Comparison of ENCODE assay signal across 17 cellular contexts in genomic region chr4:120132935-120133334, GRCh38.
DNase-seq lines count a peak whose midpoint lies in the region; ATAC-seq, FAIRE-seq and TF ChIP-seq lines count a peak whose summit lies in the region.
"Had no signal": no experiment of that assay in that cellular context is flagged by ENCODE, and none has a peak within 500 bp of the region (broad histone marks: within the 10 kb centered on the region; RNA-seq: fewer than 3 reads in every experiment).

No MANE protein-coding gene starts in this region.

- peak overlapping the region; percentile 3 for H2AFZ ChIP-seq in neural progenitor cell (replicated peaks)

- no peak overlapping the region for H3K4me3 ChIP-seq in bronchial epithelial cell (ENCODE audit: low read depth, low read length)
- no peak overlapping the region for H3K4me3 ChIP-seq in neural progenitor cell

- TF ChIP-seq CTCF in bronchial epithelial cell (IDR thresholded peaks at IDR 0.05; ENCODE audit: insufficient read depth, low read length, severe bottlenecking) (no peak), neural progenitor cell (IDR thresholded peaks at IDR 0.05) (no peak)

- ATAC-seq in activated naive CD4-positive, alpha-beta T cell treated with anti-CD3 and anti-CD28 coated beads, Interleukin-2, amount 50 U/mL, for 72 hours: no peak
- ATAC-seq in HG03520 (IDR thresholded peaks at IDR 0.05; ENCODE audit: unreplicated experiment): no peak

- H3F3A ChIP-seq in neural progenitor cell (ENCODE audit: low read depth): no peaks in the 10 kb centered on the region

- H3K36me3 ChIP-seq in bronchial epithelial cell (ENCODE audit: control insufficient read depth, insufficient read depth, low read length) (no peaks in the 10 kb centered on the region), neural progenitor cell (no peaks in the 10 kb centered on the region)

- H3K27me3 Mint-ChIP-seq in neural progenitor cell (ENCODE audit: insufficient read depth, low read depth): peaks cover 2% of the 10 kb centered on the region
- H3K27me3 Mint-ChIP-seq: stimulated activated naive CD8-positive, alpha-beta T cell treated with anti-CD3 and anti-CD28 coated beads, Interleukin-15, Interleukin-2, amounts not matched to agents 100 ng/mL and 50 ng/mL, for 24 hours had no signal

- DNase-seq in NOMO-1 (lab: John Stamatoyannopoulos, UW; ENCODE audit: unreplicated experiment in 2 of 2): peak; percentile 22 to 46
- no peak for DNase-seq in NOMO-1 treated with dmso at 0.1 percent for 144 hours (lab: John Stamatoyannopoulos, UW; ENCODE audit: unreplicated experiment)
- peak; percentile 89 for DNase-seq in MV-4-11 (lab: John Stamatoyannopoulos, UW)
- peak; percentile 45 for DNase-seq in bronchial epithelial cell (ENCODE audit: low read depth)
- DNase-seq in neural progenitor cell (ENCODE audit: low spot score): no peak
- DNase-seq in activated naive CD4-positive, alpha-beta T cell treated with anti-CD3 and anti-CD28 coated beads, Interleukin-2, amount 50 U/mL, for 72 hours (ENCODE audit: low spot score in 2 of 2): no peak
- no peak for DNase-seq in DMS 273 treated with DMSO at 0.1 percent for 48 hours (lab: John Stamatoyannopoulos, UW)
- DNase-seq: activated CD4-positive, CD25-positive, alpha-beta regulatory T cell; DMS79 treated with DMSO at 0.1 percent for 48 hours; HFFc6; NCI-H1105; retina; SHP77 had no signal

- no peak overlapping the region for H3K9ac ChIP-seq in neural progenitor cell

- no peaks in the 10 kb centered on the region for H4K20me1 ChIP-seq in neural progenitor cell (ENCODE audit: low read depth)

- H3K27me3 ChIP-seq in bronchial epithelial cell (ENCODE audit: control insufficient read depth, insufficient read depth, low read length): no peaks in the 10 kb centered on the region
- no peaks in the 10 kb centered on the region for H3K27me3 ChIP-seq in neural progenitor cell

- no peak for FAIRE-seq in bronchial epithelial cell (lab: Jason Lieb, UNC)

- no peaks in the 10 kb centered on the region for H3K79me2 ChIP-seq in neural progenitor cell (ENCODE audit: low read depth)

- peaks cover 2% of the 10 kb centered on the region for H3K9me3 Mint-ChIP-seq in neural progenitor cell
- no peaks in the 10 kb centered on the region for H3K9me3 Mint-ChIP-seq in activated naive CD4-positive, alpha-beta T cell treated with anti-CD3 and anti-CD28 coated beads, Interleukin-2, amount 50 U/mL, for 72 hours
- H3K9me3 Mint-ChIP-seq: stimulated activated naive CD8-positive, alpha-beta T cell treated with anti-CD3 and anti-CD28 coated beads, Interleukin-15, Interleukin-2, amounts not matched to agents 100 ng/mL and 50 ng/mL, for 24 hours had no signal

- H3K36me3 Mint-ChIP-seq in neural progenitor cell: no peaks in the 10 kb centered on the region
- H3K36me3 Mint-ChIP-seq in activated naive CD4-positive, alpha-beta T cell treated with anti-CD3 and anti-CD28 coated beads, Interleukin-2, amount 50 U/mL, for 72 hours: no peaks in the 10 kb centered on the region
- H3K36me3 Mint-ChIP-seq: CD14-positive monocyte had no signal

- no peaks in the 10 kb centered on the region for H3K9me3 ChIP-seq in neural progenitor cell (ENCODE audit: low read depth)

- no peaks in the 10 kb centered on the region for H3K4me1 Mint-ChIP-seq in neural progenitor cell
- H3K4me1 Mint-ChIP-seq: neural crest cell had no signal

- peaks cover 3% of the 10 kb centered on the region for H3K4me1 ChIP-seq in neural progenitor cell

- no peak overlapping the region for H3K4me2 ChIP-seq in neural progenitor cell

- no peak overlapping the region for H3K27ac Mint-ChIP-seq in neural progenitor cell
- no peak overlapping the region for H3K27ac Mint-ChIP-seq in activated naive CD4-positive, alpha-beta T cell treated with anti-CD3 and anti-CD28 coated beads, Interleukin-2, amount 50 U/mL, for 72 hours
- H3K27ac Mint-ChIP-seq: HFFc6; stimulated activated naive CD8-positive, alpha-beta T cell treated with anti-CD3 and anti-CD28 coated beads, Interleukin-15, Interleukin-2, amounts not matched to agents 100 ng/mL and 50 ng/mL, for 24 hours had no signal

- H3K4me3 Mint-ChIP-seq in neural progenitor cell: no peak overlapping the region
- H3K4me3 Mint-ChIP-seq: CD14-positive monocyte; HFFc6; neural crest cell; stimulated activated naive CD8-positive, alpha-beta T cell treated with anti-CD3 and anti-CD28 coated beads, Interleukin-15, Interleukin-2, amounts not matched to agents 100 ng/mL and 50 ng/mL, for 24 hours had no signal

- no peak overlapping the region for H3K27ac ChIP-seq in neural progenitor cell

Comparison
In these comparisons a context has a peak if more than half of its experiments do, and no peak if none do; other contexts are left out.
1. DNase-seq: peak in NOMO-1 (2 of 2), MV-4-11 (single experiment) and bronchial epithelial cell (single experiment); none in NOMO-1 treated with dmso at 0.1 percent for 144 hours (single experiment), neural progenitor cell (single experiment), activated naive CD4-positive, alpha-beta T cell treated with anti-CD3 and anti-CD28 coated beads, Interleukin-2, amount 50 U/mL, for 72 hours (0 of 2) and DMS 273 treated with DMSO at 0.1 percent for 48 hours (single experiment).